8 cellular contexts compared by ENCODE assay signal in the genomic region with DNA sequence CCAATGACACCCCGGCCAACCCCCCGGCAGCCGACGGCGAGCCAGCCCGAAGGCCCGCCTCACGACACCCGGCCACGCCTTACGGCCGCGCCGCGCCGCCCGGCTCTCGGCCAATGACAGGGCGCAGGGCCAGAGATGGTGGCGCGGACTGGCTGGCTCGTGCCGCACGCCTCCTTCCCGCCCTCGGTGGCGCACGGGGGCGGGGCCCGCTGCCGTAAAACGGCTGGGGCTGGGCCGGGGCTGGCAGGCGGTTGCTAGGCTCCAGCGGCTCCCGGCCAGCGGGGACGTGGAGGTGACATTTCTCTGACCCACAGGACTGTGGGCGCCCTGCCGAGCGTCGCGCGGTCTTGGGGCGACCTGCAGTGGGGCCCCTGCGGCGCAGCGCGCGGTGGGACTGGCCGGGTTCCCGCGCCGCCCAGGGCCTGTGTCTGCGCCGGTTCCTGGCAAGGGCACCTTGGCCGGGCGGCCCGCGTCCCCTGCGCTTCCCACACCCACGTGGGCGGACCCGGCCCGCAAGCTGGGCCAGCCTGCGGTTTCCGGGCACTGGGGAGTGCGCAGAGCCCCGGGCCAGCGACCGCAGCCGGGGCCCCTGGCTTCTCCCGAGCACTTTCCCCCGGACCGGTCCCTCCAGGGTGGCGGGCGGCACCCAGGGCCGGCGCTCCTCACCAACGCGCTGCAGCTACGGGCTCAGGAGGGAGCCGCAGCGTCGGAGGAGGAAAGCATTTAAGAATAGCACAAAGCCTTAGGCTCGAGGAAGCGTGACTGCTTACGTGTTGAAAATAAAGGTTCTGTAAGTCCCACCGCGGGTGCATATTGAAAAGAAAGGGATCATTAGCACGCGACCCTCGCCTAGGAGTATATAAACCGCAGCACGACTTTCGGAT. TPM values are rescaled to one million over a fixed set of nuclear protein-coding genes. Genes with fewer than 3 reads are reported as not detected.
A peak's percentile ranks its signal among the peaks of the same experiment; 100 is the strongest.
DNase-seq lines count a peak whose midpoint lies in the region; ATAC-seq and TF ChIP-seq lines count a peak whose summit lies in the region.

A gene (minus strand): TSS at position 8 of the 884 bp plus-strand sequence. CDS start 64 bp downstream, outside the sequence.

- H3K27me3 ChIP-seq in AG04450 (ENCODE audit: control insufficient read depth, insufficient read depth, low read length) = no peaks in the 10 kb centered on the region
- H3K27me3 ChIP-seq in WERI-Rb-1 (ENCODE audit: insufficient read depth, low read depth, severe bottlenecking) = no peaks in the 10 kb centered on the region
- H3K27me3 ChIP-seq in breast epithelium = no peaks in the 10 kb centered on the region
- no peaks in the 10 kb centered on the region for H3K27me3 ChIP-seq in skeletal muscle tissue (ENCODE audit: control insufficient read depth in 3 of 3, insufficient read depth in 3 of 3, low read length in 3 of 3)

- ATAC-seq in GM18909 (IDR thresholded peaks at IDR 0.05; ENCODE audit: poor library complexity, unreplicated experiment) = peak; percentile 88
- peak; percentile 88 for ATAC-seq in HG03159 (IDR thresholded peaks at IDR 0.05; ENCODE audit: unreplicated experiment)

- intact Hi-C loops in breast epithelium (cut with DNase I; ENCODE audit: low total_unique reads) = no loop called here

- peak within 1 kb of the TSS; percentile 90 to 98 (median 97) for H3K9ac ChIP-seq in skeletal muscle tissue (ENCODE audit: low read depth in 1 of 3, low read length in 3 of 3)

- TF ChIP-seq POLR2A in breast epithelium (IDR thresholded peaks at IDR 0.05) = peak; percentile 34

- H3K27ac ChIP-seq in AG04450 (ENCODE audit: low read depth, low read length) = peak within 1 kb of the TSS; percentile 34
- H3K27ac ChIP-seq in WERI-Rb-1 = peak within 1 kb of the TSS; percentile 79
- H3K27ac ChIP-seq in breast epithelium = peak within 1 kb of the TSS; percentile 95
- H3K27ac ChIP-seq in skeletal muscle tissue (ENCODE audit: low read depth, low read length) = peak within 1 kb of the TSS; percentile 98

- H3K4me1 ChIP-seq in breast epithelium = no peaks in the 10 kb centered on the region
- H3K4me1 ChIP-seq in skeletal muscle tissue (ENCODE audit: control insufficient read depth in 3 of 3, insufficient read depth in 3 of 3, low read length in 3 of 3) = peaks cover 8 to 28% (median 12%) of the 10 kb centered on the region in 3 donors

- CTCF ChIA-PET in AG04450 (lab: Charles Lee) = interaction anchor here (0.8 kb wide), 1 partner anchor 70 kb away, joined by 3 read pairs; no protein-coding TSS in a partner anchor

- POLR2A ChIA-PET in AG04450 (lab: Yijun Ruan, JAX) = interaction anchor here (0.5 kb wide), 1 partner anchor 328 kb away, joined by 6 read pairs; no protein-coding TSS in a partner anchor

- no peaks in the 10 kb centered on the region for H3K9me3 ChIP-seq in AG04450 (ENCODE audit: control insufficient read depth, insufficient read depth, low read length)
- H3K9me3 ChIP-seq in WERI-Rb-1 (ENCODE audit: severe bottlenecking) = no peaks in the 10 kb centered on the region
- no peaks in the 10 kb centered on the region for H3K9me3 ChIP-seq in breast epithelium
- H3K9me3 ChIP-seq in iPS-18c (ENCODE audit: control insufficient read depth, insufficient read depth, low read length) = no peaks in the 10 kb centered on the region
- H3K9me3 ChIP-seq in skeletal muscle tissue (ENCODE audit: control insufficient read depth in 3 of 3, low read length in 3 of 3) = no peaks in the 10 kb centered on the region

- no peaks in the 10 kb centered on the region for H3K36me3 ChIP-seq in WERI-Rb-1
- no peaks in the 10 kb centered on the region for H3K36me3 ChIP-seq in breast epithelium
- no peaks in the 10 kb centered on the region for H3K36me3 ChIP-seq in skeletal muscle tissue (ENCODE audit: control insufficient read depth in 3 of 3, insufficient read depth in 3 of 3, low read length in 3 of 3)

- TF ChIP-seq CTCF in AG04450 (IDR thresholded peaks at IDR 0.05; ENCODE audit: low read depth, low read length) = no peak
- TF ChIP-seq CTCF in WERI-Rb-1 (IDR thresholded peaks at IDR 0.05; ENCODE audit: low read depth, low read length) = no peak
- TF ChIP-seq CTCF in breast epithelium (IDR thresholded peaks at IDR 0.05) = no peak

- H3K4me3 ChIP-seq in AG04450 (ENCODE audit: low read depth, low read length) (peak within 1 kb of the TSS; percentile 81), WERI-Rb-1 (ENCODE audit: low read depth, low read length) (peak within 1 kb of the TSS; percentile 87), breast epithelium (peak within 1 kb of the TSS; percentile 81 to 96 (median 95)), iPS-18c (ENCODE audit: insufficient read depth, low read depth, low read length) (peak within 1 kb of the TSS; percentile 94), skeletal muscle tissue (ENCODE audit: low read length in 3 of 3) (peak within 1 kb of the TSS; percentile 90 to 98 (median 93))

- DNase-seq in AG04450 (ENCODE audit: low read depth, low spot score) (peak; percentile 73), NCI-H2227 (lab: John Stamatoyannopoulos, UW; ENCODE audit: unreplicated experiment) (peak; percentile 94), WERI-Rb-1 (peak; percentile 96), breast epithelium (ENCODE audit: low spot score in 2 of 2) (peak; percentile 94 to 95)

RNA-seq across cellular contexts. Expression of the gene that starts here (rescaled TPM):
- polyA plus RNA-seq in AG04450 (2011; rRNA removed) = 15.7 and 20.0 TPM in 2 replicates
- polyA minus RNA-seq in AG04450 (2011; rRNA and poly(A)+ RNA removed) = 6.3 and 7.5 TPM in 2 replicates
- total RNA-seq in breast epithelium (10 to 100 TPM; 37.4 to 66.9 (median 65.7) TPM), skeletal muscle tissue (88.2 TPM)

Comparison
In these comparisons a context has a peak if more than half of its experiments do, and no peak if none do; other contexts are left out.
1. Peak in every context shown above with its lines: DNase-seq, ATAC-seq, H3K4me3 ChIP-seq and H3K27ac ChIP-seq.
2. H3K27ac ChIP-seq: peak in every context shown above with its lines; median percentile 98 in skeletal muscle tissue; 95 in breast epithelium; 79 in WERI-Rb-1; 34 in AG04450.